In the genomic region with DNA sequence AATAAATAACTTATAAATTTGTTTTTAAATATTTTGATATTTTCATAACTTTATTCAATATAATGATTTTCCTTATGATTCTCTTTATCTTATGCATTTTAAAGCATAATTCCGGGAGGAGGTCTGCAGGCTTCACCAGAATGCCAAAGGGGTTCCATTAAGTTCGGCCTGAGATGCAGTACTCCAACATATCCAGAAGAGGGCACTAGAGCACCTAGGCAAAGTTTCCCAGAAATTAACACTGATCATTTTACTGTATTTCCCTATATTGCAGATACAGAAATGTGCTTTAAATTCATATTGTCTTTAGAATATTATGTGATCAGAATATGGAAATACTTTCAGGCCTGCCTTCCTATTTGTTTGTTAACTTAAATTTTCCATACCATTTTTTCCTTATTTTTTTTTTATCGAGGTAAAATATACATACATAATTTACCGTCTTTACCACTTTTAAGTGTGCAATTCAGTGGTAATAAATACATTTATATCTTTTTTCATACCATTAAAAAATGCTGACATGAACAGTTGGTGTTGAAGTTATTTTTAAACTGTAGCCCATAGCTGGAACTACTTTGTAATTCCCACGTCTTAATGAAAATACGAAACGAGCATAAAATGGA, we compare ENCODE assay signal across 8 cellular contexts. TPM values are rescaled to one million over a fixed set of nuclear protein-coding genes. Genes with fewer than 3 reads are reported as not detected.
DNase-seq lines count a peak whose midpoint lies in the region; ATAC-seq and TF ChIP-seq lines count a peak whose summit lies in the region.

No MANE protein-coding gene starts in this region.

- H3K79me1 ChIP-seq in trophoblast cell (ENCODE audit: low read length) = no peaks in the 10 kb centered on the region

- H3K4me3 ChIP-seq in trophoblast cell (ENCODE audit: low read depth, low read length) = no peak overlapping the region

- H3K9ac ChIP-seq in trophoblast cell (ENCODE audit: low read length) = no peak overlapping the region

- DNase-seq in CMK (ENCODE audit: low read depth) (peak; percentile 47), NCI-H524 treated with DMSO at 0.1 percent for 48 hours (lab: John Stamatoyannopoulos, UW) (peak; percentile 4), foreskin keratinocyte (peak in 1 of 2 donors; percentile 19), trophoblast cell (peak; percentile 25 to 85)
- DNase-seq in activated CD8-positive, alpha-beta T cell treated with anti-CD3 and anti-CD28 coated beads, Interleukin-2, amount 10 ng/mL, durations not matched to agents 7 days and 5 days = peak; percentile 71

- peaks cover 29% of the 10 kb centered on the region for H3K27me3 ChIP-seq in foreskin keratinocyte
- H3K27me3 ChIP-seq in trophoblast cell (ENCODE audit: insufficient read depth, low read length) = no peaks in the 10 kb centered on the region

- H3K36me3 Mint-ChIP-seq in activated CD8-positive, alpha-beta T cell treated with anti-CD3 and anti-CD28 coated beads, Interleukin-2, amount 10 ng/mL, durations not matched to agents 7 days and 5 days (ENCODE audit: low read depth) = no peaks in the 10 kb centered on the region

- no peak overlapping the region for H2AK5ac ChIP-seq in trophoblast cell (ENCODE audit: low read length)

- no peak overlapping the region for H3K23ac ChIP-seq in trophoblast cell (ENCODE audit: low read length)

- no CpG with 5 or more reads among the region's 7 CpGs for WGBS in trophoblast cell (ENCODE audit: extremely low coverage, insufficient coverage, insufficient read length)

- no peak overlapping the region for H3K18ac ChIP-seq in trophoblast cell (ENCODE audit: low read length)

- no peaks in the 10 kb centered on the region for H3K79me2 ChIP-seq in trophoblast cell (ENCODE audit: control insufficient read depth, insufficient read depth, low read length, poor library complexity)

- peak; percentile 62 for ATAC-seq in GM21723 (IDR thresholded peaks at IDR 0.05; ENCODE audit: unreplicated experiment)
- peak; percentile 74 for ATAC-seq in activated CD8-positive, alpha-beta T cell treated with anti-CD3 and anti-CD28 coated beads, Interleukin-2, amount 10 ng/mL, durations not matched to agents 7 days and 5 days
- peak; percentile 46 for ATAC-seq in foreskin keratinocyte
- no peak for ATAC-seq in HG02973 (IDR thresholded peaks at IDR 0.05; ENCODE audit: unreplicated experiment)
- ATAC-seq in HG02852 (IDR thresholded peaks at IDR 0.05; ENCODE audit: unreplicated experiment) = no peak

- H3K14ac ChIP-seq in trophoblast cell (ENCODE audit: low read length) = no peak overlapping the region

- no peak overlapping the region for H2AFZ ChIP-seq in trophoblast cell (ENCODE audit: insufficient read depth, low read length, poor library complexity)

- no peak overlapping the region for H3K4ac ChIP-seq in trophoblast cell (ENCODE audit: low read depth, low read length)

- H3K4me1 ChIP-seq in foreskin keratinocyte = no peaks in the 10 kb centered on the region
- no peaks in the 10 kb centered on the region for H3K4me1 ChIP-seq in trophoblast cell (ENCODE audit: control insufficient read depth in 1 of 2, insufficient read depth in 2 of 2, low read length in 2 of 2)

- H3K27ac ChIP-seq in foreskin keratinocyte (no peak overlapping the region), trophoblast cell (ENCODE audit: low read depth, low read length) (no peak overlapping the region)

- H3K4me3 Mint-ChIP-seq in activated CD8-positive, alpha-beta T cell treated with anti-CD3 and anti-CD28 coated beads, Interleukin-2, amount 10 ng/mL, durations not matched to agents 7 days and 5 days = no peak overlapping the region

- no peak overlapping the region for H4K12ac ChIP-seq in trophoblast cell (ENCODE audit: low read depth, low read length)

- no peak overlapping the region for H3K4me2 ChIP-seq in trophoblast cell (ENCODE audit: low read length)

- no peak overlapping the region for H2BK5ac ChIP-seq in trophoblast cell (ENCODE audit: low read depth, low read length, poor library complexity)

- peaks cover 22% of the 10 kb centered on the region for H3K27me3 Mint-ChIP-seq in activated CD8-positive, alpha-beta T cell treated with anti-CD3 and anti-CD28 coated beads, Interleukin-2, amount 10 ng/mL, durations not matched to agents 7 days and 5 days (ENCODE audit: low read depth)

- no peak overlapping the region for H3K27ac Mint-ChIP-seq in activated CD8-positive, alpha-beta T cell treated with anti-CD3 and anti-CD28 coated beads, Interleukin-2, amount 10 ng/mL, durations not matched to agents 7 days and 5 days

- H3K36me3 ChIP-seq in trophoblast cell (ENCODE audit: control insufficient read depth in 1 of 2, insufficient read depth in 2 of 2, low read length in 2 of 2) = no peaks in the 10 kb centered on the region

- no peaks in the 10 kb centered on the region for H3K9me3 ChIP-seq in trophoblast cell (ENCODE audit: insufficient read depth, low read depth, low read length)

- no peak overlapping the region for H2BK12ac ChIP-seq in trophoblast cell (ENCODE audit: low read length)

- H3K4me1 Mint-ChIP-seq in activated CD8-positive, alpha-beta T cell treated with anti-CD3 and anti-CD28 coated beads, Interleukin-2, amount 10 ng/mL, durations not matched to agents 7 days and 5 days (ENCODE audit: low read depth) = peaks cover 11% of the 10 kb centered on the region

- POLR2A ChIA-PET in activated CD8-positive, alpha-beta T cell treated with anti-CD3 and anti-CD28 coated beads, Interleukin-2, amount 10 ng/mL, durations not matched to agents 7 days and 5 days (lab: Charles Lee) = no interaction called here

- H4K8ac ChIP-seq in trophoblast cell (ENCODE audit: low read depth, low read length) = no peak overlapping the region

- H4K91ac ChIP-seq in trophoblast cell (ENCODE audit: low read depth, low read length) = no peak overlapping the region

- CTCF ChIA-PET in activated CD8-positive, alpha-beta T cell treated with anti-CD3 and anti-CD28 coated beads, Interleukin-2, amount 10 ng/mL, durations not matched to agents 7 days and 5 days (lab: Charles Lee) = interaction anchor here (0.6 to 6.5 kb wide), 15 partner anchors 14 to 173 kb away, joined by 3 to 74 read pairs (median 3); partner anchors contain the start of gene CLYBL

- H3K9me3 Mint-ChIP-seq in activated CD8-positive, alpha-beta T cell treated with anti-CD3 and anti-CD28 coated beads, Interleukin-2, amount 10 ng/mL, durations not matched to agents 7 days and 5 days (ENCODE audit: insufficient read depth) = no peaks in the 10 kb centered on the region

- TF ChIP-seq CTCF in foreskin keratinocyte (conservative IDR thresholded peaks at IDR 0.05) = peak; percentile 93

- H2BK120ac ChIP-seq in trophoblast cell (ENCODE audit: insufficient read depth, low read length, poor library complexity) = no peak overlapping the region

RNA-seq across cellular contexts. Expression of gene TM9SF2, which starts 58.9 kb away (rescaled TPM):
- 10 to 100 TPM; 64.4 to 64.5 TPM for total RNA-seq in activated CD8-positive, alpha-beta T cell treated with anti-CD3 and anti-CD28 coated beads, Interleukin-2, amount 10 ng/mL, durations not matched to agents 7 days and 5 days
- total RNA-seq in foreskin keratinocyte = 96.6 and 121 TPM in 2 replicates
- 51.5 and 52.5 TPM in 2 replicates for polyA plus RNA-seq in foreskin keratinocyte
- 141 and 148 TPM in 2 replicates for polyA plus RNA-seq in trophoblast cell (2013)

Comparison
In these comparisons a context has a peak if more than half of its experiments do, and no peak if none do; other contexts are left out.
1. ATAC-seq: peak in GM21723 (single experiment), activated CD8-positive, alpha-beta T cell treated with anti-CD3 and anti-CD28 coated beads, Interleukin-2, amount 10 ng/mL, durations not matched to agents 7 days and 5 days (single experiment) and foreskin keratinocyte (single experiment); none in HG02973 (single experiment) and HG02852 (single experiment).